In genomic region chr1:198399452-198399851, GRCh38 we compare ENCODE assay signal across 9 cellular contexts.
"Had no signal": no experiment of that assay in that cellular context is flagged by ENCODE, and none has a peak within 500 bp of the region (broad histone marks: within the 10 kb centered on the region; RNA-seq: fewer than 3 reads in every experiment).

No MANE protein-coding gene starts in this region.

- H3K4me1 Mint-ChIP-seq: IgD-negative memory B cell had no signal

- H3K4me3 Mint-ChIP-seq: HFFc6, IgD-negative memory B cell had no signal

- H2AFZ ChIP-seq: GM23248 had no signal

- H3K9me3 ChIP-seq: HAP-1 had no signal

- H3K4me3 ChIP-seq: GM23248, HAP-1 had no signal

- H3K9ac ChIP-seq: GM23248 had no signal

- H3K27ac Mint-ChIP-seq: HFFc6, IgD-negative memory B cell had no signal

- FAIRE-seq: HTR-8/SVneo had no signal

- H3K36me3 ChIP-seq: HAP-1 had no signal

- H3K27ac ChIP-seq: GM23248 had no signal

- DNase-seq: GM23248, GOT3, H7, HFFc6, KBM-7 had no signal

- ATAC-seq: HCT116 had no signal

- H3K36me3 Mint-ChIP-seq: IgD-negative memory B cell had no signal
